ENCODE assay signal across 9 cellular contexts in genomic region chr17:4900231-4901107, GRCh38.
A peak's percentile ranks its signal among the peaks of the same experiment; 100 is the strongest.
DNase-seq lines count a peak whose midpoint lies in the region; ATAC-seq and TF ChIP-seq lines count a peak whose summit lies in the region.
"Had no signal": no experiment of that assay in that cellular context is flagged by ENCODE, and none has a peak within 500 bp of the region (broad histone marks: within the 10 kb centered on the region; RNA-seq: fewer than 3 reads in every experiment).

No MANE protein-coding gene starts in this region.

- H3K4me3 ChIP-seq in LNCaP clone FGC (ENCODE audit: low read depth, low read length): peak overlapping the region; percentile 53; the same call in 1 of the 2 replicates

- peaks cover 33% of the 10 kb centered on the region for H3K27me3 Mint-ChIP-seq in activated naive CD4-positive, alpha-beta T cell treated with anti-CD3 and anti-CD28 coated beads, Interleukin-2, amount 10 ng/mL, durations not matched to agents 7 days and 5 days
- peaks cover 10% of the 10 kb centered on the region for H3K27me3 Mint-ChIP-seq in stimulated activated memory B cell treated with anti-CD40 and anti-IgM and Interleukin-4, amounts not matched to agents 10 μg/mL and 1 μg/mL and 100 μg/mL, for 72 hours

- H3K27ac Mint-ChIP-seq in activated naive CD4-positive, alpha-beta T cell treated with anti-CD3 and anti-CD28 coated beads, Interleukin-2, amount 10 ng/mL, durations not matched to agents 7 days and 5 days: no peak overlapping the region
- H3K27ac Mint-ChIP-seq in stimulated activated memory B cell treated with anti-CD40 and anti-IgM and Interleukin-4, amounts not matched to agents 10 μg/mL and 1 μg/mL and 100 μg/mL, for 72 hours: peak overlapping the region; percentile 85

- POLR2A ChIA-PET in GM10248 (lab: Yijun Ruan, JAX): interaction anchor here (0.6 to 1.1 kb wide), 3 partner anchors 39 to 201 kb away, joined by 3 to 6 read pairs (median 4); partner anchors contain the start of genes PLD2, RNF167 and SLC25A11

- ATAC-seq in stimulated activated memory B cell treated with anti-CD40 and anti-IgM and Interleukin-4, amounts not matched to agents 10 μg/mL and 1 μg/mL and 100 μg/mL, for 72 hours: peak; percentile 46
- ATAC-seq in GM21367 (IDR thresholded peaks at IDR 0.05; ENCODE audit: unreplicated experiment) (no peak), GM19463 (IDR thresholded peaks at IDR 0.05; ENCODE audit: unreplicated experiment) (no peak)
- ATAC-seq: HCT116 had no signal

- DNase-seq in LNCaP clone FGC (ENCODE audit: low read depth): no peak
- DNase-seq in activated naive CD4-positive, alpha-beta T cell treated with anti-CD3 and anti-CD28 coated beads, Interleukin-2, amount 10 ng/mL, durations not matched to agents 7 days and 5 days: peak; percentile 63
- peak; percentile 48 for DNase-seq in iPS-NIHi11 (ENCODE audit: low spot score)
- DNase-seq in RKO (ENCODE audit: low spot score): no peak
- no peak for DNase-seq in GM10248 (ENCODE audit: extremely low spot score)

- H3K4me1 Mint-ChIP-seq in activated naive CD4-positive, alpha-beta T cell treated with anti-CD3 and anti-CD28 coated beads, Interleukin-2, amount 10 ng/mL, durations not matched to agents 7 days and 5 days: peaks cover 39% of the 10 kb centered on the region
- H3K4me1 Mint-ChIP-seq in stimulated activated memory B cell treated with anti-CD40 and anti-IgM and Interleukin-4, amounts not matched to agents 10 μg/mL and 1 μg/mL and 100 μg/mL, for 72 hours: peaks cover 48% of the 10 kb centered on the region

- no peak for TF ChIP-seq CTCF in LNCaP clone FGC (IDR thresholded peaks at IDR 0.05; ENCODE audit: control insufficient read depth, extremely low read depth, insufficient read depth)
- TF ChIP-seq CTCF in GM10248 (IDR thresholded peaks at IDR 0.05; ENCODE audit: control extremely low read depth, extremely low read depth, low read depth, missing control alignments): no peak

- H3K36me3 Mint-ChIP-seq in activated naive CD4-positive, alpha-beta T cell treated with anti-CD3 and anti-CD28 coated beads, Interleukin-2, amount 10 ng/mL, durations not matched to agents 7 days and 5 days: peaks cover 12% of the 10 kb centered on the region
- peaks cover 30% of the 10 kb centered on the region for H3K36me3 Mint-ChIP-seq in stimulated activated memory B cell treated with anti-CD40 and anti-IgM and Interleukin-4, amounts not matched to agents 10 μg/mL and 1 μg/mL and 100 μg/mL, for 72 hours

- H3K9me3 Mint-ChIP-seq in activated naive CD4-positive, alpha-beta T cell treated with anti-CD3 and anti-CD28 coated beads, Interleukin-2, amount 10 ng/mL, durations not matched to agents 7 days and 5 days: no peaks in the 10 kb centered on the region
- no peaks in the 10 kb centered on the region for H3K9me3 Mint-ChIP-seq in stimulated activated memory B cell treated with anti-CD40 and anti-IgM and Interleukin-4, amounts not matched to agents 10 μg/mL and 1 μg/mL and 100 μg/mL, for 72 hours

- H3K4me3 Mint-ChIP-seq in activated naive CD4-positive, alpha-beta T cell treated with anti-CD3 and anti-CD28 coated beads, Interleukin-2, amount 10 ng/mL, durations not matched to agents 7 days and 5 days: peak overlapping the region; percentile 82
- H3K4me3 Mint-ChIP-seq in stimulated activated memory B cell treated with anti-CD40 and anti-IgM and Interleukin-4, amounts not matched to agents 10 μg/mL and 1 μg/mL and 100 μg/mL, for 72 hours: peak overlapping the region; percentile 90

- CTCF ChIA-PET in activated naive CD4-positive, alpha-beta T cell treated with anti-CD3 and anti-CD28 coated beads, Interleukin-2, amount 10 ng/mL, durations not matched to agents 7 days and 5 days (lab: Charles Lee): interaction anchor here (1.0 to 2.7 kb wide), 6 partner anchors 9 to 190 kb away, joined by 3 to 11 read pairs (median 5); partner anchors contain the start of genes ARRB2 and CAMTA2
- CTCF ChIA-PET in GM10248 (lab: Yijun Ruan, JAX): interaction anchor here (1.1 to 3.2 kb wide), 9 partner anchors 8 to 333 kb away, joined by 4 to 22 read pairs (median 5); partner anchors contain the start of gene GLTPD2

Comparison
In these comparisons a context has a peak if more than half of its experiments do, and no peak if none do; other contexts are left out.
1. DNase-seq: peak in activated naive CD4-positive, alpha-beta T cell treated with anti-CD3 and anti-CD28 coated beads, Interleukin-2, amount 10 ng/mL, durations not matched to agents 7 days and 5 days (single experiment) and iPS-NIHi11 (single experiment); none in LNCaP clone FGC (single experiment), RKO (single experiment) and GM10248 (single experiment).